In genomic region chr2:41949541-41950439, GRCh38 we compare ENCODE assay signal across 15 cellular contexts.
DNase-seq lines count a peak whose midpoint lies in the region; ATAC-seq and TF ChIP-seq lines count a peak whose summit lies in the region.
"Had no signal": no experiment of that assay in that cellular context is flagged by ENCODE, and none has a peak within 500 bp of the region (broad histone marks: within the 10 kb centered on the region; RNA-seq: fewer than 3 reads in every experiment).

No MANE protein-coding gene starts in this region.

- H3K4me1 Mint-ChIP-seq in WTC11: peaks cover 52% of the 10 kb centered on the region
- H3K4me1 Mint-ChIP-seq in stimulated activated naive B cell treated with anti-CD40 and anti-IgM and Interleukin-4, amounts not matched to agents 10 μg/mL and 1 μg/mL and 100 μg/mL, for 72 hours: peaks cover 16 to 26% of the 10 kb centered on the region in 2 donors
- H3K4me1 Mint-ChIP-seq: CD4-positive, CD25-positive, alpha-beta regulatory T cell had no signal

- H3K4me1 ChIP-seq in HUES6 (ENCODE audit: control insufficient read depth, insufficient read depth, low read length) (peaks cover 43% of the 10 kb centered on the region), mesodermal cell (ENCODE audit: control insufficient read depth, insufficient read depth, low read length, poor library complexity, severe bottlenecking) (peaks cover 42% of the 10 kb centered on the region), ascending aorta (peaks cover 0 to 2% of the 10 kb centered on the region in 2 donors), esophagus squamous epithelium (peaks cover 0 to 13% (median 0%) of the 10 kb centered on the region in 3 donors)

- DNase-seq in WTC11 (ENCODE audit: low spot score): no peak
- no peak for DNase-seq in ascending aorta (ENCODE audit: low spot score in 2 of 2)
- DNase-seq in stimulated activated naive B cell treated with anti-CD40 and anti-IgM and Interleukin-4, amounts not matched to agents 10 μg/mL and 1 μg/mL and 100 μg/mL, for 72 hours: no peak
- no peak for DNase-seq in esophagus squamous epithelium (lab: John Stamatoyannopoulos, UW)
- no peak for DNase-seq in NCI-H128 (lab: John Stamatoyannopoulos, UW; ENCODE audit: unreplicated experiment)
- DNase-seq: CD4-positive, CD25-positive, alpha-beta regulatory T cell; NCI-H1417 treated with DMSO at 0.1 percent for 48 hours; NCI-H1930; NCI-H2171; NCI-H446 treated with DMSO at 0.1 percent for 48 hours had no signal

- no peak overlapping the region for H3K4me3 Mint-ChIP-seq in WTC11
- no peak overlapping the region for H3K4me3 Mint-ChIP-seq in stimulated activated naive B cell treated with anti-CD40 and anti-IgM and Interleukin-4, amounts not matched to agents 10 μg/mL and 1 μg/mL and 100 μg/mL, for 72 hours
- H3K4me3 Mint-ChIP-seq: CD4-positive, CD25-positive, alpha-beta regulatory T cell had no signal

- 0 out of 2 replicates have a peak, but pooled peaks cover 3% of the 10 kb centered on the region for H3K27me3 ChIP-seq in HUES6 (ENCODE audit: control insufficient read depth, insufficient read depth, low read length)
- H3K27me3 ChIP-seq in ascending aorta: no peaks in the 10 kb centered on the region
- H3K27me3 ChIP-seq in esophagus squamous epithelium: peaks cover 0 to 27% (median 0%) of the 10 kb centered on the region in 4 donors
- H3K27me3 ChIP-seq: SJSA1 had no signal

- CTCF ChIA-PET in WTC11 (lab: Charles Lee): interaction anchor here (0.6 to 2.4 kb wide), 4 partner anchors 12 to 234 kb away, joined by 3 to 32 read pairs (median 4); no protein-coding TSS in a partner anchor

- peak overlapping the region; percentile 74 for H3K27ac Mint-ChIP-seq in WTC11
- no peak overlapping the region for H3K27ac Mint-ChIP-seq in stimulated activated naive B cell treated with anti-CD40 and anti-IgM and Interleukin-4, amounts not matched to agents 10 μg/mL and 1 μg/mL and 100 μg/mL, for 72 hours
- H3K27ac Mint-ChIP-seq: CD4-positive, CD25-positive, alpha-beta regulatory T cell had no signal

- peak overlapping the region; percentile 4; the same call in 1 of the 2 replicates for H3K27ac ChIP-seq in HUES6 (ENCODE audit: low read depth, low read length)
- peak overlapping the region; percentile 72 for H3K27ac ChIP-seq in mesodermal cell (ENCODE audit: low read depth, low read length, severe bottlenecking)
- H3K27ac ChIP-seq in ascending aorta: no peak overlapping the region
- H3K27ac ChIP-seq in esophagus squamous epithelium: no peak overlapping the region
- H3K27ac ChIP-seq: RWPE1, SJSA1 had no signal

- no peak for TF ChIP-seq POLR2A in esophagus squamous epithelium (IDR thresholded peaks at IDR 0.05)

- H3K4me3 ChIP-seq in HUES6 (ENCODE audit: low read depth, low read length) (peak overlapping the region; percentile 2; the same call in 1 of the 2 replicates), mesodermal cell (ENCODE audit: extremely low read depth, insufficient read depth, low read length, poor library complexity, severe bottlenecking) (no peak overlapping the region), ascending aorta (no peak overlapping the region), esophagus squamous epithelium (no peak overlapping the region)
- H3K4me3 ChIP-seq: HAP-1, SJSA1 had no signal

- H3K9ac ChIP-seq in HUES6 (ENCODE audit: low read length): peak overlapping the region; percentile 61

- intact Hi-C loops in ascending aorta (cut with DNase I) (no loop called here), esophagus squamous epithelium (cut with DNase I) (no loop called here)

- H3K36me3 ChIP-seq in HUES6 (ENCODE audit: control insufficient read depth, insufficient read depth, low read length) (no peaks in the 10 kb centered on the region), mesodermal cell (ENCODE audit: control insufficient read depth, insufficient read depth, low read length) (no peaks in the 10 kb centered on the region), ascending aorta (no peaks in the 10 kb centered on the region), esophagus squamous epithelium (no peaks in the 10 kb centered on the region)
- H3K36me3 ChIP-seq: HAP-1, SJSA1 had no signal

- no peak for ATAC-seq in WTC11
- no peak for ATAC-seq in stimulated activated naive B cell treated with anti-CD40 and anti-IgM and Interleukin-4, amounts not matched to agents 10 μg/mL and 1 μg/mL and 100 μg/mL, for 72 hours (replicated peaks)

- no peak for TF ChIP-seq CTCF in WTC11 (IDR thresholded peaks at IDR 0.05)
- no peak for TF ChIP-seq CTCF in ascending aorta (IDR thresholded peaks at IDR 0.05)
- no peak for TF ChIP-seq CTCF in esophagus squamous epithelium (IDR thresholded peaks at IDR 0.05)

- no peaks in the 10 kb centered on the region; the same call in 1 of the 2 replicates for H3K36me3 Mint-ChIP-seq in WTC11
- H3K36me3 Mint-ChIP-seq in stimulated activated naive B cell treated with anti-CD40 and anti-IgM and Interleukin-4, amounts not matched to agents 10 μg/mL and 1 μg/mL and 100 μg/mL, for 72 hours: no peaks in the 10 kb centered on the region
- H3K36me3 Mint-ChIP-seq: CD4-positive, CD25-positive, alpha-beta regulatory T cell had no signal

- POLR2A ChIA-PET in WTC11 (lab: Charles Lee): interaction anchor here (1.0 to 2.5 kb wide), 4 partner anchors 11 to 97 kb away, joined by 5 to 22 read pairs (median 13); partner anchors contain the start of gene PKDCC

- 62 to 79% methylated on average over 2 to 3 of the region's 4 CpGs for WGBS in mesodermal cell (ENCODE audit: insufficient coverage in 2 of 2), 2 experiments
- WGBS in esophagus squamous epithelium, 2 donors: 67 to 70% methylated on average over 1 to 2 of the region's 4 CpGs

- peaks cover 3% of the 10 kb centered on the region; the same call in 1 of the 2 replicates for H3K9me3 Mint-ChIP-seq in WTC11
- H3K9me3 Mint-ChIP-seq in stimulated activated naive B cell treated with anti-CD40 and anti-IgM and Interleukin-4, amounts not matched to agents 10 μg/mL and 1 μg/mL and 100 μg/mL, for 72 hours: peaks cover 0 to 3% of the 10 kb centered on the region in 2 donors

- H3K9me3 ChIP-seq in HUES6 (ENCODE audit: control insufficient read depth, insufficient read depth, low read depth, low read length): no peaks in the 10 kb centered on the region
- H3K9me3 ChIP-seq in mesodermal cell (ENCODE audit: control insufficient read depth, low read length): peaks cover 11% of the 10 kb centered on the region
- H3K9me3 ChIP-seq in ascending aorta: no peaks in the 10 kb centered on the region
- H3K9me3 ChIP-seq in esophagus squamous epithelium: no peaks in the 10 kb centered on the region
- H3K9me3 ChIP-seq: HAP-1, SJSA1 had no signal

- H3K27me3 Mint-ChIP-seq in WTC11 (ENCODE audit: low read depth): peaks cover 16% of the 10 kb centered on the region
- peaks cover 19 to 20% of the 10 kb centered on the region in 2 donors for H3K27me3 Mint-ChIP-seq in stimulated activated naive B cell treated with anti-CD40 and anti-IgM and Interleukin-4, amounts not matched to agents 10 μg/mL and 1 μg/mL and 100 μg/mL, for 72 hours

TF ChIP-seq in WTC11, 78 proteins besides CTCF, POLR2A, EP300 and RAD21:
- TF ChIP-seq CREM (CRISPR knock-in tag; IDR thresholded peaks at IDR 0.05): no peak
- TF ChIP-seq TEAD4 (CRISPR knock-in tag; IDR thresholded peaks at IDR 0.05): no peak
- peak; percentile 95 for TF ChIP-seq HMGA2 (CRISPR knock-in tag; IDR thresholded peaks at IDR 0.05)
- no peak for TF ChIP-seq CDX4 (CRISPR knock-in tag; IDR thresholded peaks at IDR 0.05; ENCODE audit: borderline replicate concordance)
- peak; percentile 85 for TF ChIP-seq ZNF423 (CRISPR knock-in tag; IDR thresholded peaks at IDR 0.05)

Comparison
In these comparisons a context has a peak if more than half of its experiments do, and no peak if none do; other contexts are left out.
1. H3K27ac ChIP-seq: peak in HUES6 (single experiment) and mesodermal cell (single experiment); none in ascending aorta (0 of 2) and esophagus squamous epithelium (0 of 4).